1 cellular context compared by ENCODE assay signal in genomic region chr11:77269484-77270123, GRCh38.
TF ChIP-seq lines count a peak whose summit lies in the region.

No MANE protein-coding gene starts in this region.

TF ChIP-seq in GM12878, 131 proteins besides CTCF, POLR2A, EP300 and RAD21:
- TF ChIP-seq IRF4 (IDR thresholded peaks at IDR 0.05; ENCODE audit: low read depth, low read length) (no peak), NFXL1 (IDR thresholded peaks at IDR 0.05; ENCODE audit: borderline replicate concordance) (no peak), SREBF2 (IDR thresholded peaks at IDR 0.05; ENCODE audit: low read length) (no peak), ZNF274 (IDR thresholded peaks at IDR 0.05; ENCODE audit: insufficient read depth, insufficient read length) (no peak)
